ENCODE assay signal across 10 cellular contexts in genomic region chr14:99734406-99735051, GRCh38. TPM values are rescaled to one million over a fixed set of nuclear protein-coding genes. Genes with fewer than 3 reads are reported as not detected.
DNase-seq lines count a peak whose midpoint lies in the region; ATAC-seq, FAIRE-seq and TF ChIP-seq lines count a peak whose summit lies in the region.
"Had no signal": no experiment of that assay in that cellular context is flagged by ENCODE, and none has a peak within 500 bp of the region (broad histone marks: within the 10 kb centered on the region; RNA-seq: fewer than 3 reads in every experiment).

No MANE protein-coding gene starts in this region.

- ATAC-seq in WTC11 (no peak), GM21367 (IDR thresholded peaks at IDR 0.05; ENCODE audit: unreplicated experiment) (no peak), HG02623 (IDR thresholded peaks at IDR 0.05; ENCODE audit: unreplicated experiment) (no peak)
- ATAC-seq in activated T-cell treated with anti-CD3 and anti-CD28 coated beads, Interleukin-2, amount 50 U/mL, for 72 hours (replicated peaks in 1 of 2) = no peak

- no peak overlapping the region for H3K4me3 Mint-ChIP-seq in WTC11
- H3K4me3 Mint-ChIP-seq in activated T-cell treated with anti-CD3 and anti-CD28 coated beads, Interleukin-2, amount 50 U/mL, for 72 hours = no peak overlapping the region

- H3K27ac ChIP-seq in kidney (ENCODE audit: low read depth in 2 of 2, low read length in 2 of 2) = peak overlapping the region; percentile 38 to 63
- no peak overlapping the region for H3K27ac ChIP-seq in thyroid gland
- H3K27ac ChIP-seq: colonic mucosa had no signal

- no peak for FAIRE-seq in kidney (lab: Jason Lieb, UNC)

- DNase-seq in activated CD4-positive, CD25-positive, alpha-beta regulatory T cell treated with anti-CD3 and anti-CD28 coated beads, Interleukin-2, amount 50 U/mL, for 72 hours = peak; percentile 23
- no peak for DNase-seq in activated CD4-positive, CD25-positive, alpha-beta regulatory T cell (lab: John Stamatoyannopoulos, UW)
- DNase-seq in WTC11 (ENCODE audit: low spot score) = peak; percentile 10
- peak; percentile 69 for DNase-seq in kidney
- peak; percentile 15 to 20 for DNase-seq in thyroid gland
- DNase-seq in activated T-cell treated with anti-CD3 and anti-CD28 coated beads, Interleukin-2, amount 50 U/mL, for 72 hours = no peak
- DNase-seq: colonic mucosa had no signal

- H3K36me3 ChIP-seq in kidney (ENCODE audit: control insufficient read depth in 1 of 2, insufficient read depth in 2 of 2, low read length in 2 of 2) (no peaks in the 10 kb centered on the region), thyroid gland (no peaks in the 10 kb centered on the region)
- H3K36me3 ChIP-seq: colonic mucosa had no signal

- intact Hi-C loops in kidney (cut with DNase I) (no loop called here), thyroid gland (cut with DNase I) (loop anchor here (5.0 kb wide), 1 partner anchor 58 kb away; the partner anchor contains the start of gene EML1)

- no peak for TF ChIP-seq POLR2A in thyroid gland (IDR thresholded peaks at IDR 0.05)

- H3K27ac Mint-ChIP-seq in WTC11 = no peak overlapping the region
- H3K27ac Mint-ChIP-seq in activated T-cell treated with anti-CD3 and anti-CD28 coated beads, Interleukin-2, amount 50 U/mL, for 72 hours = no peak overlapping the region

- H3K36me3 Mint-ChIP-seq in WTC11 = no peaks in the 10 kb centered on the region
- no peaks in the 10 kb centered on the region for H3K36me3 Mint-ChIP-seq in activated T-cell treated with anti-CD3 and anti-CD28 coated beads, Interleukin-2, amount 50 U/mL, for 72 hours (ENCODE audit: insufficient read depth in 2 of 2)

- H3K9ac ChIP-seq in kidney (ENCODE audit: low read length in 2 of 2) = no peak overlapping the region

- H3K4me1 Mint-ChIP-seq in WTC11 = no peaks in the 10 kb centered on the region
- H3K4me1 Mint-ChIP-seq in activated T-cell treated with anti-CD3 and anti-CD28 coated beads, Interleukin-2, amount 50 U/mL, for 72 hours (ENCODE audit: low read depth) = no peaks in the 10 kb centered on the region

- H3K9me3 ChIP-seq in kidney (ENCODE audit: control insufficient read depth in 1 of 2, low read length in 2 of 2) = no peaks in the 10 kb centered on the region
- H3K9me3 ChIP-seq in thyroid gland = no peaks in the 10 kb centered on the region
- H3K9me3 ChIP-seq: colonic mucosa had no signal

- TF ChIP-seq CTCF in WTC11 (IDR thresholded peaks at IDR 0.05) (no peak), kidney (IDR thresholded peaks at IDR 0.05; ENCODE audit: borderline replicate concordance, extremely low read depth, insufficient read depth) (no peak), thyroid gland (IDR thresholded peaks at IDR 0.05) (no peak)

- no peaks in the 10 kb centered on the region for H3K27me3 ChIP-seq in thyroid gland

- H3K27me3 Mint-ChIP-seq in WTC11 (ENCODE audit: low read depth) = no peaks in the 10 kb centered on the region
- H3K27me3 Mint-ChIP-seq in activated T-cell treated with anti-CD3 and anti-CD28 coated beads, Interleukin-2, amount 50 U/mL, for 72 hours (ENCODE audit: low read depth) = peaks cover 43% of the 10 kb centered on the region

- CTCF ChIA-PET in WTC11 (lab: Charles Lee) = interaction anchor here (0.7 to 1.1 kb wide), 2 partner anchors 13 to 155 kb away, joined by 3 to 4 read pairs; no protein-coding TSS in a partner anchor

- 52 to 69% methylated on average over 10 to 15 of the region's 18 CpGs for WGBS in thyroid gland, 2 donors

- no peaks in the 10 kb centered on the region for H3K9me3 Mint-ChIP-seq in WTC11
- H3K9me3 Mint-ChIP-seq in activated T-cell treated with anti-CD3 and anti-CD28 coated beads, Interleukin-2, amount 50 U/mL, for 72 hours = no peaks in the 10 kb centered on the region

- POLR2A ChIA-PET in WTC11 (lab: Charles Lee) = no interaction called here

- H3K4me1 ChIP-seq in kidney (ENCODE audit: control insufficient read depth in 1 of 2, insufficient read depth in 1 of 2, low read depth in 1 of 2, low read length in 2 of 2) (peaks cover 5 to 27% of the 10 kb centered on the region in 2 donors), thyroid gland (peaks cover 14 to 54% of the 10 kb centered on the region in 2 donors)
- H3K4me1 ChIP-seq: colonic mucosa had no signal

- H3K4me3 ChIP-seq in kidney (ENCODE audit: low read length in 2 of 2) = no peak overlapping the region
- H3K4me3 ChIP-seq in thyroid gland (replicated peaks in 1 of 3) = no peak overlapping the region
- H3K4me3 ChIP-seq: colonic mucosa, smooth muscle cell had no signal

TF ChIP-seq in WTC11, 78 proteins besides CTCF, POLR2A, EP300 and RAD21 (continues in another document):
- TF ChIP-seq HMGXB4 (CRISPR knock-in tag; IDR thresholded peaks at IDR 0.05) (no peak), FOXJ3 (CRISPR knock-in tag; IDR thresholded peaks at IDR 0.05; ENCODE audit: borderline replicate concordance) (no peak), ELF4 (CRISPR knock-in tag; IDR thresholded peaks at IDR 0.05; ENCODE audit: low read depth) (no peak), ZNF423 (CRISPR knock-in tag; IDR thresholded peaks at IDR 0.05) (no peak), OVOL2 (CRISPR knock-in tag; IDR thresholded peaks at IDR 0.05; ENCODE audit: borderline replicate concordance) (no peak), IRF1 (CRISPR knock-in tag; IDR thresholded peaks at IDR 0.05) (no peak), ZNF532 (CRISPR knock-in tag; IDR thresholded peaks at IDR 0.05; ENCODE audit: borderline replicate concordance) (no peak), JAZF1 (CRISPR knock-in tag; IDR thresholded peaks at IDR 0.05) (no peak)

RNA-seq across cellular contexts. Expression of gene CYP46A1, which starts 50.4 kb away (rescaled TPM):
- total RNA-seq in WTC11 (2021) (0.57 to 0.77 TPM (median 0.73 TPM) in 3 replicates), kidney (0.82 TPM), thyroid gland (1 to 10 TPM in 3 of 4 donors, under 1 TPM in 1; 0.54 to 5.2 (median 1.5) TPM)
- 2.5 TPM for polyA plus RNA-seq in kidney (ENCODE audit: insufficient read depth, low read depth, low replicate concordance)
- under 1 TPM; 0.09 to 0.10 TPM for total RNA-seq in activated T-cell treated with anti-CD3 and anti-CD28 coated beads, Interleukin-2, amount 50 U/mL, for 72 hours

RNA-seq across cellular contexts. Expression of gene EML1, which starts 58.7 kb away (rescaled TPM):
- total RNA-seq in WTC11 (2021) = 10.9 to 16.1 TPM (median 11.4 TPM) in 3 replicates
- total RNA-seq in kidney = 35.9 TPM
- polyA plus RNA-seq in kidney (ENCODE audit: insufficient read depth, low read depth, low replicate concordance) = 7.9 TPM
- 10 to 100 TPM; 24.2 to 58.7 (median 37.9) TPM for total RNA-seq in thyroid gland
- 1 to 10 TPM; 2.4 to 2.6 TPM for total RNA-seq in activated T-cell treated with anti-CD3 and anti-CD28 coated beads, Interleukin-2, amount 50 U/mL, for 72 hours

Comparison
In these comparisons a context has a peak if more than half of its experiments do, and no peak if none do; other contexts are left out.
1. DNase-seq: peak in activated CD4-positive, CD25-positive, alpha-beta regulatory T cell treated with anti-CD3 and anti-CD28 coated beads, Interleukin-2, amount 50 U/mL, for 72 hours (single experiment), WTC11 (single experiment), kidney (single experiment) and thyroid gland (2 of 2); none in activated CD4-positive, CD25-positive, alpha-beta regulatory T cell (0 of 4) and activated T-cell treated with anti-CD3 and anti-CD28 coated beads, Interleukin-2, amount 50 U/mL, for 72 hours (0 of 2).
2. H3K27ac ChIP-seq: peak in kidney (2 of 2); none in thyroid gland (0 of 3).